ENCODE assay signal across 17 cellular contexts in genomic region chr17:19760781-19761180, GRCh38. TPM values are rescaled to one million over a fixed set of nuclear protein-coding genes. Genes with fewer than 3 reads are reported as not detected.
DNase-seq lines count a peak whose midpoint lies in the region; ATAC-seq, FAIRE-seq and TF ChIP-seq lines count a peak whose summit lies in the region.
"Had no signal": no experiment of that assay in that cellular context is flagged by ENCODE, and none has a peak within 500 bp of the region (broad histone marks: within the 10 kb centered on the region; RNA-seq: fewer than 3 reads in every experiment).

No MANE protein-coding gene starts in this region.

- DNase-seq in A549 (ENCODE audit: low read depth in 1 of 2, low spot score in 1 of 2), result no peak
- DNase-seq in CD14-positive monocyte (ENCODE audit: low spot score), result peak; percentile 59
- DNase-seq in coronary artery (ENCODE audit: low spot score), result peak; percentile 40
- no peak for DNase-seq in memory B cell (ENCODE audit: low spot score in 2 of 2)
- DNase-seq in WTC11 (ENCODE audit: low spot score), result no peak
- DNase-seq in H54 (ENCODE audit: insufficient read length, low spot score), result no peak
- no peak for DNase-seq in HTR-8/SVneo (ENCODE audit: insufficient read length, low spot score)
- DNase-seq: AML-193; Calu3; CD4-positive, alpha-beta T cell; DMS 273 treated with DMSO at 0.1 percent for 48 hours; GM23248 had no signal

- H3K36me3 Mint-ChIP-seq in CD14-positive monocyte, result no peaks in the 10 kb centered on the region
- no peaks in the 10 kb centered on the region for H3K36me3 Mint-ChIP-seq in memory B cell
- H3K36me3 Mint-ChIP-seq in WTC11, result no peaks in the 10 kb centered on the region

- TF ChIP-seq RAD21 in A549 (conservative IDR thresholded peaks at IDR 0.05 in 1 of 2, IDR thresholded peaks at IDR 0.05 in 1 of 2), result no peak

- CTCF ChIA-PET in A549 (lab: Yijun Ruan, JAX), result interaction anchor here (0.6 to 22.4 kb wide), 14 partner anchors 11 to 396 kb away, joined by 3 to 681 read pairs (median 28); partner anchors contain the start of genes ALDH3A1, ALDH3A2, B9D1 and SLC47A2
- CTCF ChIA-PET in WTC11 (lab: Charles Lee), result interaction anchor here (1.2 to 6.7 kb wide), 6 partner anchors 18 to 398 kb away, joined by 4 to 91 read pairs (median 10); partner anchors contain the start of genes ALDH3A2 and B9D1

- H3K4me1 Mint-ChIP-seq in CD14-positive monocyte (peaks cover 26% of the 10 kb centered on the region), memory B cell (peaks cover 14% of the 10 kb centered on the region), WTC11 (peaks cover 7% of the 10 kb centered on the region)

- TF ChIP-seq CTCF in A549 (IDR thresholded peaks at IDR 0.05) (no peak), CD14-positive monocyte (IDR thresholded peaks at IDR 0.05) (no peak), coronary artery (IDR thresholded peaks at IDR 0.05) (no peak), WTC11 (IDR thresholded peaks at IDR 0.05) (no peak)

- H3K9me3 ChIP-seq in A549, result no peaks in the 10 kb centered on the region
- H3K9me3 ChIP-seq: BLaER1 had no signal

- ATAC-seq in A549 (no peak), memory B cell (ENCODE audit: low read depth) (no peak), WTC11 (no peak), HG03135 (IDR thresholded peaks at IDR 0.05; ENCODE audit: unreplicated experiment) (no peak)

- TF ChIP-seq POLR2A in A549 (IDR thresholded peaks at IDR 0.05; ENCODE audit: low read length) (no peak), H54 (IDR thresholded peaks at IDR 0.05; ENCODE audit: low read depth, low read length) (no peak)

- H3K9me3 Mint-ChIP-seq in CD14-positive monocyte (peaks cover 0 to 5% (median 2%) of the 10 kb centered on the region in 7 donors), memory B cell (no peaks in the 10 kb centered on the region), WTC11 (no peaks in the 10 kb centered on the region)
- H3K9me3 Mint-ChIP-seq: CD4-positive, alpha-beta T cell; H9 had no signal

- H3K4me3 Mint-ChIP-seq in CD14-positive monocyte (no peak overlapping the region), memory B cell (no peak overlapping the region), WTC11 (no peak overlapping the region)
- H3K4me3 Mint-ChIP-seq: CD4-positive, alpha-beta T cell; H9 had no signal

- 94% methylated on average over 9 of the region's 9 CpGs for WGBS in A549 (ENCODE audit: missing lambda C conversion rate)

- FAIRE-seq in A549 (lab: Jason Lieb, UNC) (peak; percentile 49), H54 (lab: Jason Lieb, UNC) (no peak), HTR-8/SVneo (lab: Jason Lieb, UNC) (no peak)

- no peak for TF ChIP-seq EP300 in A549 (IDR thresholded peaks at IDR 0.05)

- peak overlapping the region; percentile 14 to 98; a peak in 4 of 6 replicates for H3K27ac ChIP-seq in A549
- H3K27ac ChIP-seq in coronary artery, result no peak overlapping the region
- H3K27ac ChIP-seq: BLaER1, GM23248 had no signal

- peak overlapping the region in 2 of 7 donors; percentile 9 to 44 for H3K27ac Mint-ChIP-seq in CD14-positive monocyte
- H3K27ac Mint-ChIP-seq in memory B cell, result peak overlapping the region; percentile 1
- H3K27ac Mint-ChIP-seq in WTC11, result no peak overlapping the region
- H3K27ac Mint-ChIP-seq: CD4-positive, alpha-beta T cell; H9 had no signal

- H3K4me2 ChIP-seq in A549, result no peak overlapping the region
- H3K4me2 ChIP-seq: BLaER1 had no signal

- peaks cover 5 to 10% (median 6%) of the 10 kb centered on the region in 3 donors for H3K27me3 Mint-ChIP-seq in CD14-positive monocyte (ENCODE audit: low read depth in 3 of 3)
- peaks cover 2% of the 10 kb centered on the region for H3K27me3 Mint-ChIP-seq in memory B cell
- peaks cover 4% of the 10 kb centered on the region; the same call in 1 of the 2 replicates for H3K27me3 Mint-ChIP-seq in WTC11 (ENCODE audit: low read depth)

- H3K4me3 ChIP-seq in A549 (no peak overlapping the region), coronary artery (no peak overlapping the region)
- H3K4me3 ChIP-seq: BLaER1, GM23248 had no signal

- POLR2A ChIA-PET in A549 (lab: Yijun Ruan, JAX) (interaction anchor here (1.1 to 3.3 kb wide), 2 partner anchors 14 to 113 kb away, joined by 3 to 29 read pairs; partner anchors contain the start of gene ALDH3A2), WTC11 (lab: Charles Lee) (no interaction called here)

- peaks cover 6% of the 10 kb centered on the region for H3K4me1 ChIP-seq in A549
- H3K4me1 ChIP-seq: BLaER1 had no signal

- intact Hi-C loops in CD14-positive monocyte (cut with micrococcal nuclease), result loop anchor here (5.0 kb wide), 2 partner anchors 33 to 103 kb away; no protein-coding TSS in a partner anchor

TF ChIP-seq in A549, 52 proteins besides CTCF, POLR2A, EP300 and RAD21:
- TF ChIP-seq POLR2AphosphoS2 (conservative IDR thresholded peaks at IDR 0.05; ENCODE audit: low read length), result no peak
TF ChIP-seq in A549: peak in this region for 0.

TF ChIP-seq in WTC11, 78 proteins besides CTCF, POLR2A, EP300 and RAD21:
- no peak for TF ChIP-seq FOXJ3 (CRISPR knock-in tag; IDR thresholded peaks at IDR 0.05; ENCODE audit: borderline replicate concordance)
TF ChIP-seq in WTC11: peak in this region for 0.

RNA-seq across cellular contexts. Expression of gene ALDH3A1, which starts 12.7 kb away (rescaled TPM):
- polyA plus RNA-seq in A549 (2011; rRNA removed) (1,190 and 1,547 TPM in 2 replicates), A549 (2017; fragmentation: RNase III; extraction: RNeasy Plus Mini Kit Qiagen cat#74134 plus additional on column Dnase treatment) (833 to 1,094 TPM (median 959 TPM) in 3 replicates), CD14-positive monocyte (not detected)
- polyA plus RNA-seq in A549 (2012; cell fraction: cytosol; rRNA removed), result 723 and 1,237 TPM in 2 replicates
- 1,160 and 1,222 TPM in 2 replicates for polyA plus RNA-seq in A549 (2012; cell fraction: nucleus; rRNA removed)
- 958 and 1,042 TPM in 2 replicates for polyA minus RNA-seq in A549 (2011; rRNA and poly(A)+ RNA removed)
- 0.35 to 1.1 TPM (median 0.53 TPM) in 3 replicates for total RNA-seq in WTC11 (2021)
- total RNA-seq: A673; CD4-positive, alpha-beta T cell; Daoy had no signal

RNA-seq across cellular contexts. Expression of gene SLC47A2, which starts 44.4 kb away (rescaled TPM):
- polyA plus RNA-seq in A549 (2011; rRNA removed) (0.07 and 0.13 TPM in 2 replicates), A549 (2017; fragmentation: RNase III; extraction: RNeasy Plus Mini Kit Qiagen cat#74134 plus additional on column Dnase treatment) (0.16 to 0.27 TPM (median 0.22 TPM) in 3 replicates), CD14-positive monocyte (not detected)
- polyA plus RNA-seq in A549 (2012; cell fraction: cytosol; rRNA removed), result 0.04 and 0.05 TPM in 2 replicates
- polyA plus RNA-seq in A549 (2012; cell fraction: nucleus; rRNA removed), result 0.26 and 0.44 TPM in 2 replicates
- polyA minus RNA-seq in A549 (2011; rRNA and poly(A)+ RNA removed), result 0.15 and 0.21 TPM in 2 replicates
- not detected in 3 replicates for total RNA-seq in WTC11 (2021)
- total RNA-seq: A673; Calu3; CD4-positive, alpha-beta T cell; Daoy; GM23248; H9 had no signal
- polyA plus RNA-seq: GM23248 had no signal

Comparison
In these comparisons a context has a peak if more than half of its experiments do, and no peak if none do; other contexts are left out.
1. DNase-seq: peak in CD14-positive monocyte (single experiment) and coronary artery (single experiment); none in A549 (0 of 2), memory B cell (0 of 2), WTC11 (single experiment), H54 (single experiment) and HTR-8/SVneo (single experiment).
2. H3K27ac ChIP-seq: peak in A549 (2 of 2); none in coronary artery (0 of 2).
3. RNA of gene ALDH3A1, which starts 12.7 kb away (polyA plus RNA-seq): 723 to 1,547 TPM in A549; not detected in CD14-positive monocyte; every median in the first group is over 100 times any median in the second.